ENCODE assay signal across 9 cellular contexts in the genomic region with DNA sequence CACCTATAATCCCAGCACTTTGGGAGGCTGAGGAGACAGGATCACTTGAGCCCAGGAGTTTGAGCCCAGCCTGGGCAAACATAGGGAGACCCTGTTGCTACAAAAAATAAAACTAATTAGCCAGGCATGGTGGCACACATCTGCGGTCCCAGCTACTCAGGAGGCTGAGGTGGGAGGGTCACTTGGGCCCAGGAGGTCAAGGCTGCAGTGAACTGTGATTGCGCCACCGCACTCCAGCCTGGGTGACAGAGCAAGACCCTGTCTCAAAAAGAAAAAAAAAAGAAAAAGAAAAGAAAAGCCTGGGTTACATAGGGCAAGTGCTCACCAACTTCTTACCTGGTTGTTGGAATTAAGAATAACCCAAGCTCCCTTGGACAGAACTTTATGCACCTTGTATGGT. TPM values are rescaled to one million over a fixed set of nuclear protein-coding genes. Genes with fewer than 3 reads are reported as not detected.
"Had no signal": no experiment of that assay in that cellular context is flagged by ENCODE, and none has a peak within 500 bp of the region (broad histone marks: within the 10 kb centered on the region; RNA-seq: fewer than 3 reads in every experiment).

No MANE protein-coding gene starts in this region.

- FAIRE-seq: G401.6, GM12878, GM12891, GM12892, GM18507, GM19239 had no signal

- ATAC-seq: GM12878 had no signal

- DNase-seq: GDM1, GF-D8 had no signal

- H3K4me3 ChIP-seq: GM12878 had no signal

RNA-seq across cellular contexts. Expression of gene MYB, which starts 14.6 kb away (rescaled TPM):
- total RNA-seq: G401 had no signal
